In the genomic region with DNA sequence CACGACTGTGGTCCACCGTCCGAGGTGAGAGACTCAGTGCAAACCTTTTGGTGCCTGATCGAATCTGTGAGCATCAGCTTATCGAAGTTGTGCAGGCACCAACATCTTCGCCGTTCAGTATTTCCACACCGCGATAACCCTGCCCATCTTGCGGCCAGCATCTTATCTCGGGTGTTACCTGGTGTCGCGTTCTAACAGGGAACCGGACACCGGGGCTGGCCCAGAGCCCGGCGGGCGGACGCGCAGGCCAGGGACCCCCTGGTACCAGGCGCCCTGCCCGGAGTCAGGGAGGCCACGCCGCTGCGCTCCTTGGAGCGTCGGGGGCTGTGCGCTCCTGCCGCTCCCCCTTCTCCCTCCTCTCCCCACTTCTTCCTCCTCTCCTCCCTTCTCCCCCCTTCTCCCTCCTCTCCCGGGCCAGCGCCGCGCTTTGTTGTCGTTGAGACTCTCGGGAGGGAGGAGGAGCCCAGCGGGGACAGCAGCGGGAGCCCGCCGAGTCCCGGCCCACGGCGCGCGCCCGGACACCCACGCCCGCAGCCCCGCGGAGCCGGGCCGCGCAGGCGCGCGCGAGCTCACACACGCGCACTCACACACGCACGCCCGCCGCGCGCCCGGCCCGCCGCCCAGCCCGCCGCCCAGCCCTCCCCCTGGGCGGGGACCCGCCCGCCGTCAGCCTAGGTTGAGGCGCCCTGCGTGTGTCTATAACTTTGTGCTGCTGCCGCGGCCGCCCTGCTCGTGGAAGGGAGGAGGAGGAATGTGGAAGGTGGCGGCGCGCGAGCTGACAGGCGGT, we compare ENCODE assay signal across 8 cellular contexts. TPM values are rescaled to one million over a fixed set of nuclear protein-coding genes. Genes with fewer than 3 reads are reported as not detected.
A peak's percentile ranks its signal among the peaks of the same experiment; 100 is the strongest.
DNase-seq lines count a peak whose midpoint lies in the region; TF ChIP-seq lines count a peak whose summit lies in the region.

No MANE protein-coding gene starts in this region.

- H3K4me3 Mint-ChIP-seq in activated naive CD8-positive, alpha-beta T cell treated with anti-CD3 and anti-CD28 coated beads for 36 hours: peak overlapping the region; percentile 86

- peaks cover 19% of the 10 kb centered on the region for H3K27me3 Mint-ChIP-seq in activated naive CD8-positive, alpha-beta T cell treated with anti-CD3 and anti-CD28 coated beads for 36 hours

- H3K27ac ChIP-seq in ovary (peak overlapping the region; percentile 97 to 99), thymus (ENCODE audit: low read depth) (peak overlapping the region; percentile 98)

- peaks cover 3% of the 10 kb centered on the region for H3K4me1 ChIP-seq in ovary (ENCODE audit: insufficient read depth)
- H3K4me1 ChIP-seq in thymus (ENCODE audit: control insufficient read depth, insufficient read depth, low read length): peaks cover 12% of the 10 kb centered on the region

- DNase-seq in Daoy (ENCODE audit: low read depth) (peak; percentile 90), GOT3 (lab: John Stamatoyannopoulos, UW) (peak; percentile 56), NAMALWA (ENCODE audit: low spot score) (peak; percentile 88), SKM-1 (lab: John Stamatoyannopoulos, UW; ENCODE audit: unreplicated experiment) (peak; percentile 71), head of caudate nucleus (peak; percentile 86 to 99 (median 95)), ovary (peak; percentile 90 to 94 (median 92))
- DNase-seq in activated naive CD8-positive, alpha-beta T cell treated with anti-CD3 and anti-CD28 coated beads for 36 hours: peak; percentile 88

- TF ChIP-seq EP300 in ovary (IDR thresholded peaks at IDR 0.05): no peak

- H3K36me3 Mint-ChIP-seq in activated naive CD8-positive, alpha-beta T cell treated with anti-CD3 and anti-CD28 coated beads for 36 hours: peaks cover 10% of the 10 kb centered on the region

- TF ChIP-seq POLR2A in ovary (IDR thresholded peaks at IDR 0.05): peak; percentile 80

- H3K9me3 ChIP-seq in ovary (no peaks in the 10 kb centered on the region), thymus (ENCODE audit: control insufficient read depth) (no peaks in the 10 kb centered on the region)

- intact Hi-C loops in head of caudate nucleus (cut with DNase I) (loop anchor here (1.0 to 10.0 kb wide), 5 partner anchors 223 to 826 kb away; a partner anchor contains a TSS), ovary (cut with DNase I) (loop anchor here in 1 of 4 donors (5.0 kb wide), 1 partner anchor 278 kb away; no protein-coding TSS in a partner anchor)

- 0% methylated on average over 43 to 84 of the region's 84 CpGs for WGBS in ovary, 3 donors
- under 1% methylated on average over 84 of the region's 84 CpGs for WGBS in thymus

- H3K4me1 Mint-ChIP-seq in activated naive CD8-positive, alpha-beta T cell treated with anti-CD3 and anti-CD28 coated beads for 36 hours: peaks cover 23% of the 10 kb centered on the region

- H3K27me3 ChIP-seq in ovary (no peaks in the 10 kb centered on the region), thymus (ENCODE audit: control insufficient read depth, insufficient read depth) (no peaks in the 10 kb centered on the region)

- no peak for TF ChIP-seq CTCF in ovary (IDR thresholded peaks at IDR 0.05)

- H3K9me3 Mint-ChIP-seq in activated naive CD8-positive, alpha-beta T cell treated with anti-CD3 and anti-CD28 coated beads for 36 hours: no peaks in the 10 kb centered on the region

- H3K36me3 ChIP-seq in ovary (no peaks in the 10 kb centered on the region), thymus (ENCODE audit: control insufficient read depth, insufficient read depth) (peaks cover 9% of the 10 kb centered on the region)

- peak overlapping the region; percentile 92 for H3K27ac Mint-ChIP-seq in activated naive CD8-positive, alpha-beta T cell treated with anti-CD3 and anti-CD28 coated beads for 36 hours

- H3K4me3 ChIP-seq in ovary: peak overlapping the region; percentile 81
- H3K4me3 ChIP-seq in thymus (ENCODE audit: low read length): peak overlapping the region; percentile 88

RNA-seq across cellular contexts. Expression of a gene that starts 1.4 kb away (rescaled TPM):
- 14.4 and 14.6 TPM in 2 replicates for total RNA-seq in Daoy (2014; rRNA removed; shearing (Covaris generic))
- total RNA-seq in activated naive CD8-positive, alpha-beta T cell treated with anti-CD3 and anti-CD28 coated beads for 36 hours: 1 to 10 TPM; 7.0 to 8.0 TPM
- 10 to 100 TPM; 67.1 to 94.8 (median 80.0) TPM for total RNA-seq in ovary
- polyA plus RNA-seq in ovary (10 to 100 TPM; 33.4 to 39.2 TPM), thymus (33.6 TPM)

Comparison
In these comparisons a context has a peak if more than half of its experiments do, and no peak if none do; other contexts are left out.
1. Peak in every context shown above with its lines: DNase-seq, H3K4me3 ChIP-seq and H3K27ac ChIP-seq.